ENCODE assay signal across 10 cellular contexts in the genomic region with DNA sequence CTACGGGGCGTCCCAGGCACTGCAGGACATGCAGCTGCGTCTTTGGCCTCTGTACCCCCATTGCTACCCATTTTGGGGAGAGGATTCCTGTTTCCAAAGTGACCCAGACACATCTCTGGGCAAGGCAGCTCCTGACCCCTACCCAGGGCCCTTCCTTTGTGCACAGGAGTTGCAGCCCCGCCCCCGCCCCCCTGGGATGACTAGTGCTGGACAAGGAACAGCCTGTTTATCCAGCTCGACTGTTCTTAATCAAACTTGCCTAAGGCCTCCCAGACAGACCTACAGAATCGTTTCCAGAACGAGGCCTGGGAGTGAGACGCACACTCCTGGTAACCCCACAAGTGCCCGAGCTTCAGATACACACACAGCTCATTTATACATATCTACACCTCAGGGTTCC. TPM values are rescaled to one million over a fixed set of nuclear protein-coding genes. Genes with fewer than 3 reads are reported as not detected.
A peak's percentile ranks its signal among the peaks of the same experiment; 100 is the strongest.
DNase-seq lines count a peak whose midpoint lies in the region; ATAC-seq, FAIRE-seq and TF ChIP-seq lines count a peak whose summit lies in the region.
"Had no signal": no experiment of that assay in that cellular context is flagged by ENCODE, and none has a peak within 500 bp of the region (broad histone marks: within the 10 kb centered on the region; RNA-seq: fewer than 3 reads in every experiment).

No MANE protein-coding gene starts in this region.

- POLR2A ChIA-PET in endothelial cell of umbilical vein (lab: Charles Lee) = interaction anchor here (1.1 kb wide), 1 partner anchor 12 kb away, joined by 10 read pairs; no protein-coding TSS in a partner anchor

- H3K23ac ChIP-seq in trophoblast cell (ENCODE audit: low read length) = no peak overlapping the region

- no peak for TF ChIP-seq POLR2A in endothelial cell of umbilical vein (IDR thresholded peaks at IDR 0.05; ENCODE audit: low read depth, low read length)

- no peaks in the 10 kb centered on the region for H3K9me2 ChIP-seq in OCI-LY1 (ENCODE audit: low read depth, low read length)

- H4K20me1 ChIP-seq in OCI-LY1 (ENCODE audit: insufficient read depth, low read length) (no peaks in the 10 kb centered on the region), endothelial cell of umbilical vein (replicated peaks; ENCODE audit: control insufficient read depth, extremely low read depth, insufficient read depth, low read length) (no peaks in the 10 kb centered on the region)

- no peaks in the 10 kb centered on the region for H3F3A ChIP-seq in OCI-LY1 (ENCODE audit: insufficient read depth, low read length)

- no peak overlapping the region for H2BK120ac ChIP-seq in trophoblast cell (ENCODE audit: insufficient read depth, low read length, poor library complexity)

- no peak overlapping the region for H3K4ac ChIP-seq in trophoblast cell (ENCODE audit: low read depth, low read length)

- H3K27me3 ChIP-seq in OCI-LY1 (ENCODE audit: insufficient read depth, low read length) (no peaks in the 10 kb centered on the region), endothelial cell of umbilical vein (ENCODE audit: control insufficient read depth in 2 of 2, insufficient read depth in 2 of 2, low read length in 2 of 2) (no peaks in the 10 kb centered on the region), trophoblast cell (ENCODE audit: insufficient read depth, low read length) (no peaks in the 10 kb centered on the region)

- H3K9me3 ChIP-seq in OCI-LY1 (ENCODE audit: low read length) = no peaks in the 10 kb centered on the region
- no peaks in the 10 kb centered on the region for H3K9me3 ChIP-seq in endothelial cell of umbilical vein (replicated peaks; ENCODE audit: control insufficient read depth, insufficient read depth, low read length)
- peaks cover 3% of the 10 kb centered on the region for H3K9me3 ChIP-seq in trophoblast cell (ENCODE audit: insufficient read depth, low read depth, low read length)

- H3K27ac ChIP-seq in OCI-LY1 (ENCODE audit: low read depth, low read length, poor library complexity, severe bottlenecking) (no peak overlapping the region), endothelial cell of umbilical vein (ENCODE audit: insufficient read depth, low read depth, low read length) (peak overlapping the region; percentile 30), trophoblast cell (ENCODE audit: low read depth, low read length) (peak overlapping the region; percentile 56)

- H3K36me3 ChIP-seq in OCI-LY1 (ENCODE audit: insufficient read depth, low read length) = peaks cover 56% of the 10 kb centered on the region
- H3K36me3 ChIP-seq in endothelial cell of umbilical vein (ENCODE audit: control insufficient read depth in 2 of 2, extremely low read depth in 1 of 2, insufficient read depth in 2 of 2, low read length in 2 of 2) = peaks cover 12 to 36% of the 10 kb centered on the region in 2 experiments
- H3K36me3 ChIP-seq in trophoblast cell (ENCODE audit: control insufficient read depth in 1 of 2, insufficient read depth in 2 of 2, low read length in 2 of 2) = peaks cover 54 to 55% of the 10 kb centered on the region in 2 experiments

- no peak for FAIRE-seq in endothelial cell of umbilical vein (lab: Jason Lieb, UNC)

- no peaks in the 10 kb centered on the region for H3K79me2 ChIP-seq in OCI-LY1 (ENCODE audit: insufficient read depth, low read length)
- H3K79me2 ChIP-seq in endothelial cell of umbilical vein (ENCODE audit: control insufficient read depth, insufficient read depth, low read length) = peaks cover 81% of the 10 kb centered on the region
- H3K79me2 ChIP-seq in trophoblast cell (ENCODE audit: control insufficient read depth, insufficient read depth, low read length, poor library complexity) = peaks cover 12% of the 10 kb centered on the region

- H2AFZ ChIP-seq in OCI-LY1 (ENCODE audit: low read length) = no peak overlapping the region
- no peak overlapping the region for H2AFZ ChIP-seq in endothelial cell of umbilical vein (ENCODE audit: low read depth, low read length)
- H2AFZ ChIP-seq in trophoblast cell (ENCODE audit: insufficient read depth, low read length, poor library complexity) = no peak overlapping the region

- no TSS peak for BruUV-seq in endothelial cell of umbilical vein (replicated peaks; lab: Mats Ljungman, UMichigan)

- H3K4me1 ChIP-seq in OCI-LY1 (ENCODE audit: insufficient read depth, low read length, severe bottlenecking) = peaks cover 27% of the 10 kb centered on the region
- peaks cover 53% of the 10 kb centered on the region for H3K4me1 ChIP-seq in endothelial cell of umbilical vein (ENCODE audit: control insufficient read depth, extremely low read depth, insufficient read depth, low read length)
- peaks cover 14 to 18% of the 10 kb centered on the region in 2 experiments for H3K4me1 ChIP-seq in trophoblast cell (ENCODE audit: control insufficient read depth in 1 of 2, insufficient read depth in 2 of 2, low read length in 2 of 2)

- peak overlapping the region; percentile 99; the same call in 1 of the 2 replicates for H3K4me2 ChIP-seq in OCI-LY1 (ENCODE audit: low read length)
- H3K4me2 ChIP-seq in endothelial cell of umbilical vein (ENCODE audit: insufficient read depth, low read length) = peak overlapping the region; percentile 67
- peak overlapping the region; percentile 93 for H3K4me2 ChIP-seq in trophoblast cell (ENCODE audit: low read length)

- H3K9me1 ChIP-seq in endothelial cell of umbilical vein (replicated peaks; ENCODE audit: control insufficient read depth, extremely low read depth, insufficient read depth, low read length) = no peaks in the 10 kb centered on the region

- no peak overlapping the region for H2AK5ac ChIP-seq in trophoblast cell (ENCODE audit: low read length)

- TF ChIP-seq CTCF in OCI-LY1 (IDR thresholded peaks at IDR 0.05; ENCODE audit: low read length) = no peak
- no peak for TF ChIP-seq CTCF in endothelial cell of umbilical vein (IDR thresholded peaks at IDR 0.05; ENCODE audit: extremely low read depth in 1 of 2, insufficient read depth in 1 of 2, low read depth in 1 of 2, low read length in 2 of 2)

- H2BK12ac ChIP-seq in trophoblast cell (ENCODE audit: low read length) = no peak overlapping the region

- CTCF ChIA-PET in endothelial cell of umbilical vein (lab: Charles Lee) = interaction anchor here (0.6 to 0.9 kb wide), 2 partner anchors 10 to 12 kb away, joined by 3 read pairs; no protein-coding TSS in a partner anchor

- DNase-seq in Daoy (ENCODE audit: low read depth) (peak; percentile 44), endothelial cell of umbilical vein (ENCODE audit: low read depth, low spot score) (peak; percentile 67), trophoblast cell (peak in 1 of 2 donors; percentile 22), putamen (ENCODE audit: low spot score) (no peak), SHP77 treated with DMSO at 0.1 percent for 48 hours (lab: John Stamatoyannopoulos, UW) (no peak)
- DNase-seq: Kasumi-1 had no signal

- H4K8ac ChIP-seq in trophoblast cell (ENCODE audit: low read depth, low read length) = no peak overlapping the region

- peak overlapping the region; percentile 4 for H2BK5ac ChIP-seq in trophoblast cell (ENCODE audit: low read depth, low read length, poor library complexity)

- no CpG with 5 or more reads among the region's 10 CpGs for WGBS in trophoblast cell (ENCODE audit: extremely low coverage, insufficient coverage, insufficient read length)

- H3K14ac ChIP-seq in trophoblast cell (ENCODE audit: low read length) = no peak overlapping the region

- ATAC-seq in HG03097 (IDR thresholded peaks at IDR 0.05; ENCODE audit: low FRiP score, unreplicated experiment) (no peak), GM18520 (IDR thresholded peaks at IDR 0.05; ENCODE audit: unreplicated experiment) (no peak)

- dilution Hi-C loops in endothelial cell of umbilical vein (cut with MboI; ENCODE audit: extremely low pct_ligation_motif_present, low sequenced_read_pairs) = no loop called here

- intact Hi-C loops in endothelial cell of umbilical vein (cut with micrococcal nuclease) = loop anchor here (2.0 to 5.0 kb wide), 2 partner anchors 53 to 67 kb away; a partner anchor contains a TSS

- H3K9ac ChIP-seq in OCI-LY1 (ENCODE audit: low read length) (no peak overlapping the region), endothelial cell of umbilical vein (replicated peaks; ENCODE audit: extremely low read depth, insufficient read depth, low read length) (peak overlapping the region; percentile 67), trophoblast cell (ENCODE audit: low read length) (peak overlapping the region; percentile 12)

- H3K79me1 ChIP-seq in trophoblast cell (ENCODE audit: low read length) = peaks cover 19% of the 10 kb centered on the region

- H4K12ac ChIP-seq in trophoblast cell (ENCODE audit: low read depth, low read length) = no peak overlapping the region

- peak overlapping the region; percentile 100 for H3K4me3 ChIP-seq in OCI-LY1 (ENCODE audit: low read depth, low read length, poor library complexity, severe bottlenecking)
- H3K4me3 ChIP-seq in endothelial cell of umbilical vein (replicated peaks in 1 of 3; ENCODE audit: insufficient read depth in 1 of 3, low read depth in 1 of 3, low read length in 3 of 3) = peak overlapping the region; percentile 3 to 89 (median 70)
- H3K4me3 ChIP-seq in trophoblast cell (ENCODE audit: low read depth, low read length) = no peak overlapping the region

- no peak overlapping the region for H4K91ac ChIP-seq in trophoblast cell (ENCODE audit: low read depth, low read length)

- H3K18ac ChIP-seq in trophoblast cell (ENCODE audit: low read length) = no peak overlapping the region

RNA-seq across cellular contexts. Expression of a gene that starts 13.2 kb away (rescaled TPM):
- 6.6 and 6.8 TPM in 2 replicates for total RNA-seq in Daoy (2014; rRNA removed; shearing (Covaris generic))
- total RNA-seq in endothelial cell of umbilical vein = 242 and 253 TPM in 2 replicates
- 441 and 642 TPM in 2 replicates for polyA plus RNA-seq in endothelial cell of umbilical vein
- 200 and 310 TPM in 2 replicates for polyA plus RNA-seq in endothelial cell of umbilical vein (2011; cell fraction: cytosol; rRNA removed)
- 230 and 265 TPM in 2 replicates for polyA plus RNA-seq in endothelial cell of umbilical vein (2011; cell fraction: nucleus; rRNA removed)
- polyA plus RNA-seq in endothelial cell of umbilical vein (2012) = 68.8 and 103 TPM in 2 replicates
- polyA minus RNA-seq in endothelial cell of umbilical vein = 152 and 193 TPM in 2 replicates
- not detected for polyA minus RNA-seq in endothelial cell of umbilical vein (2011; cell fraction: cytosol; rRNA and poly(A)+ RNA removed)
- 53.0 and 89.3 TPM in 2 replicates for polyA minus RNA-seq in endothelial cell of umbilical vein (2011; cell fraction: nucleus; rRNA and poly(A)+ RNA removed)
- polyA plus RNA-seq in trophoblast cell (2013) = 29.3 and 30.2 TPM in 2 replicates

RNA-seq across cellular contexts. Expression of a gene that starts 17.1 kb away (rescaled TPM):
- not detected in 2 replicates for total RNA-seq in Daoy (2014; rRNA removed; shearing (Covaris generic))
- not detected in 2 replicates for total RNA-seq in endothelial cell of umbilical vein
- not detected in 2 replicates for polyA plus RNA-seq in endothelial cell of umbilical vein
- not detected in 2 replicates for polyA plus RNA-seq in endothelial cell of umbilical vein (2011; cell fraction: cytosol; rRNA removed)
- 0.05 and 0.27 TPM in 2 replicates for polyA plus RNA-seq in endothelial cell of umbilical vein (2011; cell fraction: nucleus; rRNA removed)
- not detected in 2 replicates for polyA plus RNA-seq in endothelial cell of umbilical vein (2012)
- polyA minus RNA-seq in endothelial cell of umbilical vein = not detected in 2 replicates
- polyA minus RNA-seq in endothelial cell of umbilical vein (2011; cell fraction: cytosol; rRNA and poly(A)+ RNA removed) = not detected
- not detected in 2 replicates for polyA minus RNA-seq in endothelial cell of umbilical vein (2011; cell fraction: nucleus; rRNA and poly(A)+ RNA removed)
- polyA plus RNA-seq in trophoblast cell (2013) = 0.03 and 0.06 TPM in 2 replicates
- total RNA-seq: kidney epithelial cell had no signal

RNA-seq across cellular contexts. Expression of a gene that starts 22.7 kb away (rescaled TPM):
- total RNA-seq in Daoy (2014; rRNA removed; shearing (Covaris generic)) = not detected in 2 replicates
- not detected in 2 replicates for total RNA-seq in endothelial cell of umbilical vein
- polyA plus RNA-seq in endothelial cell of umbilical vein = 0.17 TPM in 1 of 2 replicates, not detected in the other
- not detected in 2 replicates for polyA plus RNA-seq in endothelial cell of umbilical vein (2011; cell fraction: cytosol; rRNA removed)
- polyA plus RNA-seq in endothelial cell of umbilical vein (2011; cell fraction: nucleus; rRNA removed) = not detected in 2 replicates
- polyA plus RNA-seq in endothelial cell of umbilical vein (2012) = not detected in 2 replicates
- polyA minus RNA-seq in endothelial cell of umbilical vein = not detected in 2 replicates
- polyA minus RNA-seq in endothelial cell of umbilical vein (2011; cell fraction: cytosol; rRNA and poly(A)+ RNA removed) = not detected
- not detected in 2 replicates for polyA minus RNA-seq in endothelial cell of umbilical vein (2011; cell fraction: nucleus; rRNA and poly(A)+ RNA removed)
- not detected in 2 replicates for polyA plus RNA-seq in trophoblast cell (2013)
- total RNA-seq: kidney epithelial cell had no signal

RNA-seq across cellular contexts. Expression of a gene that starts 32.4 kb away (rescaled TPM):
- total RNA-seq in Daoy (2014; rRNA removed; shearing (Covaris generic)) = not detected in 2 replicates
- total RNA-seq in endothelial cell of umbilical vein = not detected in 2 replicates
- not detected in 2 replicates for polyA plus RNA-seq in endothelial cell of umbilical vein
- polyA plus RNA-seq in endothelial cell of umbilical vein (2011; cell fraction: cytosol; rRNA removed) = not detected in 2 replicates
- polyA plus RNA-seq in endothelial cell of umbilical vein (2011; cell fraction: nucleus; rRNA removed) = not detected in 2 replicates
- not detected in 2 replicates for polyA plus RNA-seq in endothelial cell of umbilical vein (2012)
- polyA minus RNA-seq in endothelial cell of umbilical vein = not detected in 2 replicates
- polyA minus RNA-seq in endothelial cell of umbilical vein (2011; cell fraction: cytosol; rRNA and poly(A)+ RNA removed) = not detected
- polyA minus RNA-seq in endothelial cell of umbilical vein (2011; cell fraction: nucleus; rRNA and poly(A)+ RNA removed) = not detected in 2 replicates
- polyA plus RNA-seq in trophoblast cell (2013) = 0.03 TPM in 1 of 2 replicates, not detected in the other
- total RNA-seq: kidney epithelial cell had no signal

RNA-seq across cellular contexts. Expression of a gene that starts 38.4 kb away (rescaled TPM):
- total RNA-seq in Daoy (2014; rRNA removed; shearing (Covaris generic)) = 46.5 and 51.3 TPM in 2 replicates
- 43.0 and 45.5 TPM in 2 replicates for total RNA-seq in endothelial cell of umbilical vein
- polyA plus RNA-seq in endothelial cell of umbilical vein = 55.3 and 72.1 TPM in 2 replicates
- polyA plus RNA-seq in endothelial cell of umbilical vein (2011; cell fraction: cytosol; rRNA removed) = 31.4 and 42.0 TPM in 2 replicates
- polyA plus RNA-seq in endothelial cell of umbilical vein (2011; cell fraction: nucleus; rRNA removed) = 33.3 and 33.9 TPM in 2 replicates
- polyA plus RNA-seq in endothelial cell of umbilical vein (2012) = 26.9 and 34.8 TPM in 2 replicates
- 25.6 and 28.5 TPM in 2 replicates for polyA minus RNA-seq in endothelial cell of umbilical vein
- 92.9 TPM for polyA minus RNA-seq in endothelial cell of umbilical vein (2011; cell fraction: cytosol; rRNA and poly(A)+ RNA removed)
- 9.0 and 14.7 TPM in 2 replicates for polyA minus RNA-seq in endothelial cell of umbilical vein (2011; cell fraction: nucleus; rRNA and poly(A)+ RNA removed)
- polyA plus RNA-seq in trophoblast cell (2013) = 16.6 and 17.1 TPM in 2 replicates

Comparison
In these comparisons a context has a peak if more than half of its experiments do, and no peak if none do; other contexts are left out.
1. DNase-seq: peak in Daoy (single experiment) and endothelial cell of umbilical vein (single experiment); none in putamen (single experiment) and SHP77 treated with DMSO at 0.1 percent for 48 hours (single experiment).
2. RNA of a gene that starts 13.2 kb away (total RNA-seq): 242 to 253 TPM in endothelial cell of umbilical vein; 6.6 to 6.8 TPM in Daoy; every median in the first group is over 10 times any median in the second.
3. Peak in every context shown above with its lines, with median percentiles within 50 percentile points of each other: H3K4me2 ChIP-seq.